ENCODE assay signal across 16 cellular contexts in the genomic region with DNA sequence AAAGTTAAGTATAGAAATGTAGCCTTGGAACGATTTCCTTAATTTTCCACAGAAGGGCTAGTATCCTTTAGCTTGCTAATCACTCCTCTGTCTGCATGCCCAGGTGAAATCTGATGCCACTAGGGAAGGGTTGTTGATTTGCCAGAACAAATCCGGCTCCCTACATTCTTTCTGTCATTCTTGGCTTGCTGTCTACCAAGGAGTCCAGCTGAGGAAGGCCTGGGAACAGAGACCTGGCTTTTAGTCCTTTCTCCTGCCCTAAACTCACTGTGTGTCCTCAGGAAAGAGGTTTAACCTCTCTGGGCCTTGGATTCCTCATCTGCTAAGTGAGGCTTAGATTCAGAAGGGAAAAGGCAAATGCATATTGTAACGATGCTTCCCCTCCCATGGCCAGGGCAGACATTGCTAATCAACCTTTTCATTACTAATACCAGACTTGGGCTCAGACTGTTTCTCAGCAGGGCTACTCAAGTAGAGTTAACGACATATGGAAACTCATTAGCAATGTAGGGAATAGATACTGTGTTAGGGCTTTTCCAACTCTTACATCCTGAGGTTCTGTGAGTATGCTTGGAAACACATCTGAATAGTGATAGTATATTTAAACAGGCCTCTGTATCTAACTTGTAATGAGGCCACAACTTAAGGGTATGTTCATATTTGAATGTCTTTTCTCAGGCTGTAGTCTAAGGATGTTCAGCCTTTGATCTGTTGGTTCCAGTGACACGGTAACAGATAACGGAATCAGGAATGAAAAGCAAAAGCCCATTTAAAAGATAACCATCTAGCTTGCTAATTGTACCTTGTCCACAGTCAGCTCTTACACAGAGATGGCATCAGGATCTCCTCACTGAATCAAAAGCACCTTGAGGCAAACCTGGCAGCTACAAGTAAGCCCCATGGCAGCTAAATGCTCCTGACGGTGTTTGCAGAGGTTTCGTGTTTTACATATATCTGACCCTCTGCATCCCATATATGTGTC. TPM values are rescaled to one million over a fixed set of nuclear protein-coding genes. Genes with fewer than 3 reads are reported as not detected.
DNase-seq lines count a peak whose midpoint lies in the region; ATAC-seq, FAIRE-seq and TF ChIP-seq lines count a peak whose summit lies in the region.
"Had no signal": no experiment of that assay in that cellular context is flagged by ENCODE, and none has a peak within 500 bp of the region (broad histone marks: within the 10 kb centered on the region; RNA-seq: fewer than 3 reads in every experiment).

No MANE protein-coding gene starts in this region.

- no peak overlapping the region for H3K9ac ChIP-seq in mesendoderm (ENCODE audit: low read length)

- H3K23ac ChIP-seq in mesendoderm (ENCODE audit: low read length) = no peak overlapping the region

- no peak overlapping the region for H3K4ac ChIP-seq in mesendoderm (ENCODE audit: low read depth, low read length)

- no peak overlapping the region for H3K18ac ChIP-seq in mesendoderm (ENCODE audit: low read length)

- ATAC-seq in activated T-helper 17 cell treated with anti-CD3 and anti-CD28 coated beads, Interleukin-2, amount 50 U/mL, for 72 hours (replicated peaks) = no peak
- no peak for ATAC-seq in lower lobe of right lung

- H2AK5ac ChIP-seq in mesendoderm (ENCODE audit: low read length) = no peak overlapping the region

- H3K9me3 ChIP-seq in lower lobe of right lung = no peaks in the 10 kb centered on the region
- no peaks in the 10 kb centered on the region for H3K9me3 ChIP-seq in A673 (ENCODE audit: low read depth, low read length, poor library complexity, severe bottlenecking)
- H3K9me3 ChIP-seq: tibial artery had no signal

- no TSS peak for BruUV-seq in A673 (replicated peaks; lab: Mats Ljungman, UMichigan)

- H3K79me2 ChIP-seq in mesendoderm (ENCODE audit: control insufficient read depth, insufficient read depth, low read length) = peaks cover 11% of the 10 kb centered on the region

- peak overlapping the region; percentile 97 for H3K27ac Mint-ChIP-seq in HFFc6
- H3K27ac Mint-ChIP-seq in activated T-helper 17 cell treated with anti-CD3 and anti-CD28 coated beads, Interleukin-2, amount 50 U/mL, for 72 hours = no peak overlapping the region
- H3K27ac Mint-ChIP-seq: progenitor cell of endocrine pancreas had no signal

- POLR2A ChIA-PET in A673 (lab: Charles Lee; ENCODE audit: low non-redundant PET) = no interaction called here

- H2BK15ac ChIP-seq in mesendoderm (replicated peaks; ENCODE audit: low read depth) = no peak overlapping the region

- DNase-seq in AG08395 (ENCODE audit: low spot score) (peak; percentile 64), HFFc6 (peak; percentile 43), bronchial epithelial cell (ENCODE audit: low read depth) (peak; percentile 63), mesendoderm (peak; percentile 89), 8988T (no peak), lower lobe of right lung (no peak), A673 (ENCODE audit: low spot score) (no peak)
- DNase-seq: activated CD4-positive, alpha-beta T cell treated with anti-CD3 and anti-CD28 coated beads for 1 hour; activated naive CD4-positive, alpha-beta T cell treated with anti-CD3 and anti-CD28 coated beads, Interleukin-2, amount 50 U/mL, for 16 hours; CD4-positive, CD25-positive, alpha-beta regulatory T cell; NCI-H1930; SHP77; tibial artery had no signal

- peaks cover 78% of the 10 kb centered on the region for H3K4me1 Mint-ChIP-seq in HFFc6 (ENCODE audit: low read depth)
- peaks cover 53% of the 10 kb centered on the region for H3K4me1 Mint-ChIP-seq in activated T-helper 17 cell treated with anti-CD3 and anti-CD28 coated beads, Interleukin-2, amount 50 U/mL, for 72 hours

- H3K4me1 ChIP-seq in mesendoderm (ENCODE audit: control insufficient read depth, low read depth, low read length) (peaks cover 29% of the 10 kb centered on the region), lower lobe of right lung (peaks cover 68% of the 10 kb centered on the region), A673 (ENCODE audit: insufficient read depth, low read length, poor library complexity, severe bottlenecking) (peaks cover 9% of the 10 kb centered on the region)

- H2BK120ac ChIP-seq in mesendoderm (ENCODE audit: low read depth, low read length) = no peak overlapping the region

- peaks cover 23% of the 10 kb centered on the region for H3K79me1 ChIP-seq in mesendoderm (ENCODE audit: low read length)

- no peak overlapping the region for H4K5ac ChIP-seq in mesendoderm (ENCODE audit: low read length)

- H3K36me3 ChIP-seq in bronchial epithelial cell (ENCODE audit: control insufficient read depth, insufficient read depth, low read length) (no peaks in the 10 kb centered on the region), mesendoderm (ENCODE audit: control insufficient read depth, insufficient read depth, low read length) (no peaks in the 10 kb centered on the region), lower lobe of right lung (peaks cover 5% of the 10 kb centered on the region), A673 (ENCODE audit: insufficient read depth, low read length, poor library complexity, severe bottlenecking) (no peaks in the 10 kb centered on the region)
- H3K36me3 ChIP-seq: tibial artery had no signal

- no peak for TF ChIP-seq CTCF in HFFc6 (IDR thresholded peaks at IDR 0.05)
- no peak for TF ChIP-seq CTCF in bronchial epithelial cell (IDR thresholded peaks at IDR 0.05; ENCODE audit: insufficient read depth, low read length, severe bottlenecking)
- TF ChIP-seq CTCF in lower lobe of right lung (IDR thresholded peaks at IDR 0.05) = no peak
- TF ChIP-seq CTCF in A673 (conservative IDR thresholded peaks at IDR 0.05; ENCODE audit: low read depth, low read length) = no peak

- H4K8ac ChIP-seq in mesendoderm (ENCODE audit: low read depth, low read length) = no peak overlapping the region

- H3K9me3 Mint-ChIP-seq in HFFc6 = no peaks in the 10 kb centered on the region
- H3K9me3 Mint-ChIP-seq in activated T-helper 17 cell treated with anti-CD3 and anti-CD28 coated beads, Interleukin-2, amount 50 U/mL, for 72 hours = no peaks in the 10 kb centered on the region
- H3K9me3 Mint-ChIP-seq: CD4-positive, CD25-positive, alpha-beta regulatory T cell had no signal

- FAIRE-seq in bronchial epithelial cell (lab: Jason Lieb, UNC) = no peak
- FAIRE-seq: endometrium had no signal

- CTCF ChIA-PET in A673 (lab: Charles Lee) = no interaction called here

- H3K4me3 ChIP-seq in bronchial epithelial cell (ENCODE audit: low read depth, low read length) (no peak overlapping the region), mesendoderm (ENCODE audit: low read length) (no peak overlapping the region), lower lobe of right lung (no peak overlapping the region), A673 (ENCODE audit: low read depth, low read length, poor library complexity, severe bottlenecking) (no peak overlapping the region)
- H3K4me3 ChIP-seq: tibial artery had no signal

- no peaks in the 10 kb centered on the region for H3K27me3 ChIP-seq in bronchial epithelial cell (ENCODE audit: control insufficient read depth, insufficient read depth, low read length)
- H3K27me3 ChIP-seq in mesendoderm (ENCODE audit: insufficient read depth, low read length, poor library complexity) = peaks cover 2% of the 10 kb centered on the region
- H3K27me3 ChIP-seq in lower lobe of right lung (ENCODE audit: low read depth) = no peaks in the 10 kb centered on the region
- H3K27me3 ChIP-seq in A673 (replicated peaks; ENCODE audit: insufficient read depth, low read depth, low read length, poor library complexity) = no peaks in the 10 kb centered on the region
- H3K27me3 ChIP-seq: tibial artery had no signal

- intact Hi-C loops in lower lobe of right lung (cut with DNase I) = no loop called here
- intact Hi-C loops in A673 (cut with micrococcal nuclease; ENCODE audit: unreplicated experiment) = no loop called here

- peaks cover 34% of the 10 kb centered on the region for H3K36me3 Mint-ChIP-seq in HFFc6 (ENCODE audit: low read depth)
- peaks cover 64% of the 10 kb centered on the region for H3K36me3 Mint-ChIP-seq in activated T-helper 17 cell treated with anti-CD3 and anti-CD28 coated beads, Interleukin-2, amount 50 U/mL, for 72 hours (ENCODE audit: low read depth)

- no peak overlapping the region for H2BK5ac ChIP-seq in mesendoderm (ENCODE audit: low read length)

- WGBS in mesendoderm (ENCODE audit: extremely low coverage, insufficient coverage, low lambda C conversion rate) = no CpG with 5 or more reads among the region's 8 CpGs

- peak overlapping the region; percentile 100 for H3K4me3 Mint-ChIP-seq in HFFc6
- H3K4me3 Mint-ChIP-seq in activated T-helper 17 cell treated with anti-CD3 and anti-CD28 coated beads, Interleukin-2, amount 50 U/mL, for 72 hours = no peak overlapping the region

- H3K4me2 ChIP-seq in mesendoderm (ENCODE audit: low read length) = no peak overlapping the region

- H3K56ac ChIP-seq in mesendoderm (ENCODE audit: low read length) = no peak overlapping the region

- H3K27me3 Mint-ChIP-seq in HFFc6 (ENCODE audit: insufficient read depth) = peaks cover 1% of the 10 kb centered on the region
- no peaks in the 10 kb centered on the region for H3K27me3 Mint-ChIP-seq in activated T-helper 17 cell treated with anti-CD3 and anti-CD28 coated beads, Interleukin-2, amount 50 U/mL, for 72 hours
- H3K27me3 Mint-ChIP-seq: CD4-positive, CD25-positive, alpha-beta regulatory T cell had no signal

- H3K27ac ChIP-seq in mesendoderm (ENCODE audit: low read depth, low read length) = no peak overlapping the region
- H3K27ac ChIP-seq in lower lobe of right lung = no peak overlapping the region
- H3K27ac ChIP-seq in A673 (ENCODE audit: low read depth, low read length, poor library complexity, severe bottlenecking) = no peak overlapping the region

RNA-seq across cellular contexts. Expression of gene GALNT10, which starts 4.1 kb away (rescaled TPM):
- total RNA-seq in HFFc6 (2021; fragmentation: NEBNext Ultra II Directional; extraction: Animal tissue kit (Norgen Biotek cat#: 25700)) = 100 to 1,000 TPM; 129 to 161 (median 157) TPM
- 3.9 and 6.5 TPM in 2 replicates for total RNA-seq in bronchial epithelial cell
- polyA plus RNA-seq in mesendoderm (2013, experiment 1 of 2) = 23.1 TPM
- 22.1 TPM for polyA plus RNA-seq in mesendoderm (2013, experiment 2 of 2)
- 10 to 100 TPM; 21.5 to 45.3 TPM for total RNA-seq in activated T-helper 17 cell treated with anti-CD3 and anti-CD28 coated beads, Interleukin-2, amount 50 U/mL, for 72 hours
- 57.6 TPM for total RNA-seq in lower lobe of right lung
- 17.9 and 18.0 TPM in 2 replicates for total RNA-seq in A673 (2021)

Comparison
In these comparisons a context has a peak if more than half of its experiments do, and no peak if none do; other contexts are left out.
1. DNase-seq: peak in AG08395 (single experiment), HFFc6 (single experiment), bronchial epithelial cell (single experiment) and mesendoderm (single experiment); none in 8988T (single experiment), lower lobe of right lung (single experiment) and A673 (single experiment).